ENCODE assay signal across 1 cellular context in genomic region chr1:63827411-63828321, GRCh38.
TF ChIP-seq lines count a peak whose summit lies in the region.

No MANE protein-coding gene starts in this region.

TF ChIP-seq in H1, 55 proteins besides CTCF, POLR2A, EP300 and RAD21 (continued from another document):
- no peak for TF ChIP-seq RXRA (IDR thresholded peaks at IDR 0.05; ENCODE audit: insufficient read depth, low read depth, low read length)
- TF ChIP-seq KDM4A (IDR thresholded peaks at IDR 0.05; ENCODE audit: low read depth, low read length, severe bottlenecking): no peak
- no peak for TF ChIP-seq JUND (IDR thresholded peaks at IDR 0.05; ENCODE audit: low read length)
- TF ChIP-seq MAFK (IDR thresholded peaks at IDR 0.05; ENCODE audit: low read depth, low read length): no peak
- no peak for TF ChIP-seq SIN3A (conservative IDR thresholded peaks at IDR 0.05 in 1 of 2, IDR thresholded peaks at IDR 0.05 in 1 of 2; ENCODE audit: low read depth in 1 of 2, low read length in 2 of 2)
- no peak for TF ChIP-seq SRF (IDR thresholded peaks at IDR 0.05; ENCODE audit: low read depth, low read length)
- TF ChIP-seq CHD7 (IDR thresholded peaks at IDR 0.05; ENCODE audit: insufficient replicate concordance, low read length): no peak
- no peak for TF ChIP-seq GTF2F1 (IDR thresholded peaks at IDR 0.05; ENCODE audit: borderline replicate concordance, low read depth, low read length)
- no peak for TF ChIP-seq NRF1 (IDR thresholded peaks at IDR 0.05; ENCODE audit: low read depth, low read length)
- no peak for TF ChIP-seq BRCA1 (IDR thresholded peaks at IDR 0.05; ENCODE audit: low read depth, low read length)
- no peak for TF ChIP-seq CEBPB (IDR thresholded peaks at IDR 0.05; ENCODE audit: low read depth, low read length)
